Comparison of ENCODE assay signal across 1 cellular context in genomic region chr6:168305091-168305749, GRCh38.
TF ChIP-seq lines count a peak whose summit lies in the region.

No MANE protein-coding gene starts in this region.

TF ChIP-seq in WTC11, 78 proteins besides CTCF, POLR2A, EP300 and RAD21 (continued from another document):
- TF ChIP-seq, protein P1, sequence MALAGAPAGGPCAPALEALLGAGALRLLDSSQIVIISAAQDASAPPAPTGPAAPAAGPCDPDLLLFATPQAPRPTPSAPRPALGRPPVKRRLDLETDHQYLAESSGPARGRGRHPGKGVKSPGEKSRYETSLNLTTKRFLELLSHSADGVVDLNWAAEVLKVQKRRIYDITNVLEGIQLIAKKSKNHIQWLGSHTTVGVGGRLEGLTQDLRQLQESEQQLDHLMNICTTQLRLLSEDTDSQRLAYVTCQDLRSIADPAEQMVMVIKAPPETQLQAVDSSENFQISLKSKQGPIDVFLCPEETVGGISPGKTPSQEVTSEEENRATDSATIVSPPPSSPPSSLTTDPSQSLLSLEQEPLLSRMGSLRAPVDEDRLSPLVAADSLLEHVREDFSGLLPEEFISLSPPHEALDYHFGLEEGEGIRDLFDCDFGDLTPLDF (CRISPR knock-in tag; IDR thresholded peaks at IDR 0.05), result no peak
- no peak for TF ChIP-seq IRF2 (CRISPR knock-in tag; IDR thresholded peaks at IDR 0.05; ENCODE audit: borderline replicate concordance, low read depth)
- TF ChIP-seq, protein P2, sequence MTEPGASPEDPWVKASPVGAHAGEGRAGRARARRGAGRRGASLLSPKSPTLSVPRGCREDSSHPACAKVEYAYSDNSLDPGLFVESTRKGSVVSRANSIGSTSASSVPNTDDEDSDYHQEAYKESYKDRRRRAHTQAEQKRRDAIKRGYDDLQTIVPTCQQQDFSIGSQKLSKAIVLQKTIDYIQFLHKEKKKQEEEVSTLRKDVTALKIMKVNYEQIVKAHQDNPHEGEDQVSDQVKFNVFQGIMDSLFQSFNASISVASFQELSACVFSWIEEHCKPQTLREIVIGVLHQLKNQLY (CRISPR knock-in tag; IDR thresholded peaks at IDR 0.05), result no peak
- TF ChIP-seq KAT7 (CRISPR knock-in tag; IDR thresholded peaks at IDR 0.05; ENCODE audit: borderline replicate concordance), result no peak
